1 cellular context compared by ENCODE assay signal in genomic region chr3:23816721-23817120, GRCh38.
A peak's percentile ranks its signal among the peaks of the same experiment; 100 is the strongest.
TF ChIP-seq lines count a peak whose summit lies in the region.

No MANE protein-coding gene starts in this region.

TF ChIP-seq in K562, 482 proteins besides CTCF, POLR2A, EP300 and RAD21 (continued from another document):
- TF ChIP-seq ZSCAN32 (CRISPR knock-in tag; IDR thresholded peaks at IDR 0.05) (no peak), VEZF1 (CRISPR knock-in tag; IDR thresholded peaks at IDR 0.05) (no peak), ZFP91 (CRISPR knock-in tag; IDR thresholded peaks at IDR 0.05) (no peak), ZNF830 (CRISPR knock-in tag; IDR thresholded peaks at IDR 0.05) (no peak), CEBPB (tag; IDR thresholded peaks at IDR 0.05) (peak; percentile 98), ETV6 (IDR thresholded peaks at IDR 0.05; ENCODE audit: borderline replicate concordance in 1 of 2, low read depth in 2 of 2, low read length in 1 of 2) (no peak), ETV6 (CRISPR knock-in tag; IDR thresholded peaks at IDR 0.05; ENCODE audit: borderline replicate concordance) (no peak), IRF9 (tag; IDR thresholded peaks at IDR 0.05) (peak; percentile 71), MED1 (CRISPR knock-in tag; IDR thresholded peaks at IDR 0.05; ENCODE audit: borderline replicate concordance) (no peak), SREBF1 (IDR thresholded peaks at IDR 0.05; ENCODE audit: borderline replicate concordance, low read depth, low read length) (no peak), ZNF431 (CRISPR knock-in tag; IDR thresholded peaks at IDR 0.05) (no peak), ZFP1 (CRISPR knock-in tag; IDR thresholded peaks at IDR 0.05) (no peak), NKRF (IDR thresholded peaks at IDR 0.05; ENCODE audit: borderline replicate concordance) (no peak), NR0B1 (IDR thresholded peaks at IDR 0.05; ENCODE audit: partially characterized antibody) (no peak), BCL6 (CRISPR knock-in tag; IDR thresholded peaks at IDR 0.05) (no peak), ELK1 (CRISPR knock-in tag; IDR thresholded peaks at IDR 0.05) (no peak), ZNF41 (CRISPR knock-in tag; conservative IDR thresholded peaks at IDR 0.05) (no peak), NFYB (IDR thresholded peaks at IDR 0.05; ENCODE audit: extremely low read depth, insufficient read length) (no peak), ZNF3 (CRISPR knock-in tag; IDR thresholded peaks at IDR 0.05) (no peak), DACH1 (IDR thresholded peaks at IDR 0.05; ENCODE audit: partially characterized antibody) (no peak)
